In the genomic region with DNA sequence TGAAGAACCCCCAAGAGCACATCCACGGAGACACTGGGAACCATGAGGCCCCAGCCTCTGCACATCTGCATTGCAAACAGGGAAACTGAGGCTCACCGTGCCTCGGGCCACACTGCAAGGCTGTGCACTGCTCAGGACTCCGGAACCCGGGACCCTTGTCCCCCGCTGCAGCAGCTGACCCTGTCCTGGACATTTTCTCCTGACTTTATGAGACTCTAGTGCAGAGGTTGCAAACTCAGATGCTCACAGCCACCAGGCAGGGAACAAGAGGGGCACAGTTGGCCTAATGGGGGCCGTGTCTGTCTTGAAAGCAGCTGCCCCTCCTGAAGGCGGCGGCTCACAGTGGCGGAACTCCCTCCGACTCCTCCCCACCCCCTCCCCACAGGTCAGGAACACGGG, we compare ENCODE assay signal across 24 cellular contexts. TPM values are rescaled to one million over a fixed set of nuclear protein-coding genes. Genes with fewer than 3 reads are reported as not detected.
DNase-seq lines count a peak whose midpoint lies in the region; ATAC-seq and TF ChIP-seq lines count a peak whose summit lies in the region.
"Had no signal": no experiment of that assay in that cellular context is flagged by ENCODE, and none has a peak within 500 bp of the region (broad histone marks: within the 10 kb centered on the region; RNA-seq: fewer than 3 reads in every experiment).

No MANE protein-coding gene starts in this region.

- no peak overlapping the region for H3K27ac Mint-ChIP-seq in activated naive CD4-positive, alpha-beta T cell treated with anti-CD3 and anti-CD28 coated beads, Interleukin-2, amount 50 U/mL, for 72 hours
- H3K27ac Mint-ChIP-seq: T-cell had no signal

- H3K27me3 ChIP-seq in GM06990 (replicated peaks; ENCODE audit: control insufficient read depth, insufficient read depth, low read length) = peaks cover 2% of the 10 kb centered on the region
- no peaks in the 10 kb centered on the region for H3K27me3 ChIP-seq in HUES64 (ENCODE audit: insufficient read depth, low read length)
- H3K27me3 ChIP-seq in iPS-20b (ENCODE audit: insufficient read depth, low read length) = no peaks in the 10 kb centered on the region
- H3K27me3 ChIP-seq: MG63 had no signal

- H3K9ac ChIP-seq in HUES64 (ENCODE audit: low read depth, low read length) (no peak overlapping the region), iPS-20b (ENCODE audit: low read depth, low read length) (peak overlapping the region; percentile 15; the same call in 1 of the 2 replicates)
- H3K9ac ChIP-seq: GM23248 had no signal

- DNase-seq in GM06990 (ENCODE audit: extremely low read depth, insufficient read length) = no peak
- no peak for DNase-seq in stimulated activated CD4-positive, alpha-beta T cell treated with anti-CD3 and anti-CD28 coated beads, Interleukin-15, amount 100 ng/mL, for 24 hours
- no peak for DNase-seq in activated naive CD4-positive, alpha-beta T cell treated with anti-CD3 and anti-CD28 coated beads, Interleukin-2, amount 50 U/mL, for 72 hours (ENCODE audit: low spot score in 2 of 2)
- no peak for DNase-seq in kidney glomerular epithelial cell (lab: John Stamatoyannopoulos, UW)
- DNase-seq: AML-193, Calu3, GM23248, KG1, MG63, NCI-H1105 treated with DMSO at 0.1 percent for 48 hours, NCI-H146, NCI-H1930, NCI-H2107, NCI-H524 treated with DMSO at 0.1 percent for 48 hours, NCI-H774, Right ventricle myocardium superior, T-cell had no signal

- WGBS in HUES64 = 49% methylated on average over 12 of the region's 12 CpGs

- H3K36me3 Mint-ChIP-seq in activated naive CD4-positive, alpha-beta T cell treated with anti-CD3 and anti-CD28 coated beads, Interleukin-2, amount 50 U/mL, for 72 hours = no peaks in the 10 kb centered on the region
- H3K36me3 Mint-ChIP-seq: T-cell had no signal

- H3K4me3 ChIP-seq in GM06990 (replicated peaks; ENCODE audit: low read depth, low read length) (no peak overlapping the region), HUES64 (ENCODE audit: low read length) (no peak overlapping the region), iPS-20b (ENCODE audit: low read length) (no peak overlapping the region)
- H3K4me3 ChIP-seq: A549, GM23248, MG63, SJSA1 had no signal

- H3K4me1 ChIP-seq in HUES64 (ENCODE audit: insufficient read depth, low read length) = peaks cover 40% of the 10 kb centered on the region
- peaks cover 38% of the 10 kb centered on the region for H3K4me1 ChIP-seq in iPS-20b (ENCODE audit: insufficient read depth, low read length)
- H3K4me1 ChIP-seq: A549, SJSA1 had no signal

- H3K36me3 ChIP-seq in GM06990 (ENCODE audit: control insufficient read depth, insufficient read depth, low read length) = no peaks in the 10 kb centered on the region
- no peaks in the 10 kb centered on the region for H3K36me3 ChIP-seq in HUES64 (ENCODE audit: insufficient read depth, low read length)
- H3K36me3 ChIP-seq in iPS-20b (ENCODE audit: insufficient read depth, low read depth, low read length) = no peaks in the 10 kb centered on the region
- H3K36me3 ChIP-seq: MG63, SJSA1 had no signal

- no peaks in the 10 kb centered on the region for H3K9me3 Mint-ChIP-seq in activated naive CD4-positive, alpha-beta T cell treated with anti-CD3 and anti-CD28 coated beads, Interleukin-2, amount 50 U/mL, for 72 hours
- H3K9me3 Mint-ChIP-seq: T-cell had no signal

- H3K27ac ChIP-seq in HUES64 (ENCODE audit: low read depth, low read length) (peak overlapping the region; percentile 17; the same call in 1 of the 2 replicates), iPS-20b (ENCODE audit: low read length) (no peak overlapping the region)
- H3K27ac ChIP-seq: A549, C4-2B, GM23248, SJSA1 had no signal

- no peak for ATAC-seq in HG03565 (IDR thresholded peaks at IDR 0.05; ENCODE audit: unreplicated experiment)
- ATAC-seq in activated naive CD4-positive, alpha-beta T cell treated with anti-CD3 and anti-CD28 coated beads, Interleukin-2, amount 50 U/mL, for 72 hours = no peak
- ATAC-seq: T-cell had no signal

- peak; percentile 0 for TF ChIP-seq CTCF in GM06990 (IDR thresholded peaks at IDR 0.05; ENCODE audit: insufficient read depth, low read length, poor library complexity, severe bottlenecking)

- no peaks in the 10 kb centered on the region for H3K9me3 ChIP-seq in HUES64 (ENCODE audit: insufficient read depth, low read depth, low read length)
- H3K9me3 ChIP-seq in iPS-20b (ENCODE audit: insufficient read depth, low read depth, low read length) = no peaks in the 10 kb centered on the region
- H3K9me3 ChIP-seq: MG63, SJSA1 had no signal

RNA-seq across cellular contexts. Expression of gene IGLON5, which starts 16.5 kb away (rescaled TPM):
- polyA plus RNA-seq in HUES64 (2013, experiment 1 of 2) = 33.4 TPM
- 49.2 TPM for polyA plus RNA-seq in HUES64 (2013, experiment 2 of 2)
- total RNA-seq in activated naive CD4-positive, alpha-beta T cell treated with anti-CD3 and anti-CD28 coated beads, Interleukin-2, amount 50 U/mL, for 72 hours = under 1 TPM in 1 of 2 donors, not detected in 1; 0.16 TPM
- total RNA-seq: Calu3, GM23248, HT-29, Right ventricle myocardium superior, SJSA1 had no signal
- polyA plus RNA-seq: GM23248 had no signal

RNA-seq across cellular contexts. Expression of gene SIGLECL1, which starts 44.1 kb away (rescaled TPM):
- not detected for polyA plus RNA-seq in HUES64 (2013, experiment 1 of 2)
- polyA plus RNA-seq in HUES64 (2013, experiment 2 of 2) = not detected
- total RNA-seq in activated naive CD4-positive, alpha-beta T cell treated with anti-CD3 and anti-CD28 coated beads, Interleukin-2, amount 50 U/mL, for 72 hours = not detected
- total RNA-seq: Calu3, GM23248, HT-29, Right ventricle myocardium superior, SJSA1, T-cell had no signal
- polyA plus RNA-seq: A549, GM23248 had no signal

RNA-seq across cellular contexts. Expression of gene VSIG10L, which starts 47.0 kb away (rescaled TPM):
- polyA plus RNA-seq in HUES64 (2013, experiment 1 of 2) = 5.7 TPM
- polyA plus RNA-seq in HUES64 (2013, experiment 2 of 2) = 7.2 TPM
- total RNA-seq in activated naive CD4-positive, alpha-beta T cell treated with anti-CD3 and anti-CD28 coated beads, Interleukin-2, amount 50 U/mL, for 72 hours = 1 to 10 TPM; 3.0 to 6.4 TPM
